8 cellular contexts compared by ENCODE assay signal in genomic region chr3:197154-197855, GRCh38. TPM values are rescaled to one million over a fixed set of nuclear protein-coding genes. Genes with fewer than 3 reads are reported as not detected.
A peak's percentile ranks its signal among the peaks of the same experiment; 100 is the strongest.
DNase-seq lines count a peak whose midpoint lies in the region; ATAC-seq and TF ChIP-seq lines count a peak whose summit lies in the region.

No MANE protein-coding gene starts in this region.

- H3K9me3 ChIP-seq in GM23248 (ENCODE audit: low read depth) = no peaks in the 10 kb centered on the region

- CTCF ChIA-PET in GM10248 (lab: Yijun Ruan, JAX) = no interaction called here

- no peaks in the 10 kb centered on the region for H4K20me1 ChIP-seq in GM23248 (ENCODE audit: insufficient read depth)

- no peak overlapping the region for H3K4me2 ChIP-seq in GM23248 (ENCODE audit: unreplicated experiment)

- DNase-seq in GM10248 (ENCODE audit: extremely low spot score) = peak; percentile 32
- DNase-seq in epidermal melanocyte (ENCODE audit: insufficient read length, low spot score) = peak; percentile 15
- DNase-seq in omental fat pad (ENCODE audit: low spot score) = peak; percentile 24
- DNase-seq in pons (ENCODE audit: low spot score) = no peak
- DNase-seq in GM23248 = no peak
- DNase-seq in NOMO-1 treated with dmso at 0.1 percent for 144 hours (lab: John Stamatoyannopoulos, UW; ENCODE audit: unreplicated experiment) = no peak
- DNase-seq in activated CD8-positive, alpha-beta memory T cell treated with anti-CD3 and anti-CD28 coated beads, Interleukin-2, amount 50 U/mL, for 48 hours = no peak

- 3 to 6% methylated on average over 28 to 43 of the region's 58 CpGs for WGBS in GM23248 (ENCODE audit: low coverage in 1 of 2, low lambda C conversion rate in 2 of 2, missing lambda C conversion rate in 2 of 2), 2 experiments

- in situ Hi-C loops in GM23248 (cut with MboI) = no loop called here

- ATAC-seq in HG02885 (IDR thresholded peaks at IDR 0.05; ENCODE audit: poor library complexity, unreplicated experiment) (peak; percentile 25), omental fat pad (ENCODE audit: low FRiP score) (peak; percentile 45)

- peaks cover 39% of the 10 kb centered on the region for H3K27me3 ChIP-seq in GM23248 (replicated peaks; ENCODE audit: insufficient read depth)

- no peaks in the 10 kb centered on the region for H3K4me1 ChIP-seq in GM23248 (ENCODE audit: insufficient read depth)

- H3K36me3 ChIP-seq in GM23248 (ENCODE audit: low read depth) = no peaks in the 10 kb centered on the region

- TF ChIP-seq CTCF in GM10248 (IDR thresholded peaks at IDR 0.05; ENCODE audit: control extremely low read depth, extremely low read depth, low read depth, missing control alignments) = no peak
- no peak for TF ChIP-seq CTCF in omental fat pad (IDR thresholded peaks at IDR 0.05)

- POLR2A ChIA-PET in GM10248 (lab: Yijun Ruan, JAX) = no interaction called here

- no peaks in the 10 kb centered on the region for H3K79me2 ChIP-seq in GM23248 (ENCODE audit: insufficient read depth)

- H3K9ac ChIP-seq in GM23248 = no peak overlapping the region

- H3K27ac ChIP-seq in GM23248 = no peak overlapping the region

- no peak overlapping the region for H2AFZ ChIP-seq in GM23248

- no peaks in the 10 kb centered on the region for H3K9me2 ChIP-seq in GM23248 (ENCODE audit: insufficient read depth)

- no peak overlapping the region for H3K4me3 ChIP-seq in GM23248

- H3F3A ChIP-seq in GM23248 (ENCODE audit: insufficient read depth) = no peaks in the 10 kb centered on the region

RNA-seq across cellular contexts. Expression of gene CHL1, which starts 0.7 kb away (rescaled TPM):
- 10 to 100 TPM; 18.7 to 64.2 (median 42.1) TPM for total RNA-seq in omental fat pad
- not detected in 2 replicates for total RNA-seq in GM23248 (2014; rRNA removed; shearing (Covaris generic))
- polyA plus RNA-seq in GM23248 (2016; fragmentation: Nextera tagmentation; extraction: Ambion mirVana) = not detected in 2 replicates

Comparison
In these comparisons a context has a peak if more than half of its experiments do, and no peak if none do; other contexts are left out.
1. DNase-seq: peak in GM10248 (single experiment), epidermal melanocyte (single experiment) and omental fat pad (single experiment); none in pons (single experiment), GM23248 (single experiment), NOMO-1 treated with dmso at 0.1 percent for 144 hours (single experiment) and activated CD8-positive, alpha-beta memory T cell treated with anti-CD3 and anti-CD28 coated beads, Interleukin-2, amount 50 U/mL, for 48 hours (single experiment).
2. RNA of gene CHL1, which starts 0.7 kb away (total RNA-seq): 18.7 to 64.2 TPM in omental fat pad; not detected in GM23248; every median in the first group is over 10 times any median in the second.